In genomic region chr20:62131560-62132320, GRCh38 we compare ENCODE assay signal across 10 cellular contexts. TPM values are rescaled to one million over a fixed set of nuclear protein-coding genes. Genes with fewer than 3 reads are reported as not detected.
A peak's percentile ranks its signal among the peaks of the same experiment; 100 is the strongest.
DNase-seq lines count a peak whose midpoint lies in the region; ATAC-seq and TF ChIP-seq lines count a peak whose summit lies in the region.
"Had no signal": no experiment of that assay in that cellular context is flagged by ENCODE, and none has a peak within 500 bp of the region (broad histone marks: within the 10 kb centered on the region; RNA-seq: fewer than 3 reads in every experiment).

No MANE protein-coding gene starts in this region.

- H3K36me3 ChIP-seq in esophagus muscularis mucosa = peaks cover 41 to 100% (median 98%) of the 10 kb centered on the region in 4 donors

- no peaks in the 10 kb centered on the region for H3K27me3 ChIP-seq in esophagus muscularis mucosa

- TF ChIP-seq POLR2A in esophagus muscularis mucosa (IDR thresholded peaks at IDR 0.05; ENCODE audit: low read depth) = no peak

- TF ChIP-seq EP300 in esophagus muscularis mucosa (IDR thresholded peaks at IDR 0.05) = no peak

- H3K27me3 Mint-ChIP-seq in activated naive CD4-positive, alpha-beta T cell treated with anti-CD3 and anti-CD28 coated beads, Interleukin-2, amount 10 ng/mL, durations not matched to agents 7 days and 5 days = no peaks in the 10 kb centered on the region
- H3K27me3 Mint-ChIP-seq in stimulated activated naive CD8-positive, alpha-beta T cell treated with anti-CD3 and anti-CD28 coated beads, Interleukin-15, amount 100 ng/mL, for 72 hours = no peaks in the 10 kb centered on the region

- H3K27ac Mint-ChIP-seq in activated naive CD4-positive, alpha-beta T cell treated with anti-CD3 and anti-CD28 coated beads, Interleukin-2, amount 10 ng/mL, durations not matched to agents 7 days and 5 days = peak overlapping the region; percentile 81
- peak overlapping the region; percentile 1 to 48 for H3K27ac Mint-ChIP-seq in stimulated activated naive CD8-positive, alpha-beta T cell treated with anti-CD3 and anti-CD28 coated beads, Interleukin-15, amount 100 ng/mL, for 72 hours

- CTCF ChIA-PET in activated naive CD4-positive, alpha-beta T cell treated with anti-CD3 and anti-CD28 coated beads, Interleukin-2, amount 10 ng/mL, durations not matched to agents 7 days and 5 days (lab: Charles Lee) = no interaction called here

- intact Hi-C loops in esophagus muscularis mucosa (cut with DNase I) = no loop called here

- DNase-seq in activated naive CD4-positive, alpha-beta T cell treated with anti-CD3 and anti-CD28 coated beads, Interleukin-2, amount 10 ng/mL, durations not matched to agents 7 days and 5 days = no peak
- DNase-seq in activated naive CD4-positive, alpha-beta T cell treated with Interleukin-2 at 50 U/mL for 16 hours = no peak
- no peak for DNase-seq in esophagus muscularis mucosa (ENCODE audit: extremely low spot score)
- DNase-seq in stimulated activated naive CD8-positive, alpha-beta T cell treated with anti-CD3 and anti-CD28 coated beads, Interleukin-15, amount 100 ng/mL, for 72 hours = no peak
- DNase-seq in AG08395 (ENCODE audit: low spot score) = no peak
- DNase-seq: MM.1S, NCI-H226, PC-3, retina had no signal

- ATAC-seq in stimulated activated naive CD8-positive, alpha-beta T cell treated with anti-CD3 and anti-CD28 coated beads, Interleukin-15, amount 100 ng/mL, for 72 hours = no peak
- no peak for ATAC-seq in GM18868 (IDR thresholded peaks at IDR 0.05; ENCODE audit: unreplicated experiment)
- ATAC-seq: PC-3 had no signal

- WGBS in esophagus muscularis mucosa = 91% methylated on average over 23 of the region's 25 CpGs

- H3K4me1 Mint-ChIP-seq in activated naive CD4-positive, alpha-beta T cell treated with anti-CD3 and anti-CD28 coated beads, Interleukin-2, amount 10 ng/mL, durations not matched to agents 7 days and 5 days = peaks cover 33% of the 10 kb centered on the region
- H3K4me1 Mint-ChIP-seq in stimulated activated naive CD8-positive, alpha-beta T cell treated with anti-CD3 and anti-CD28 coated beads, Interleukin-15, amount 100 ng/mL, for 72 hours = peaks cover 53% of the 10 kb centered on the region

- H3K27ac ChIP-seq in esophagus muscularis mucosa (replicated peaks in 1 of 4) = peak overlapping the region in 3 of 4 donors; percentile 20 to 64 (median 54)

- no peak overlapping the region for H3K4me3 Mint-ChIP-seq in activated naive CD4-positive, alpha-beta T cell treated with anti-CD3 and anti-CD28 coated beads, Interleukin-2, amount 10 ng/mL, durations not matched to agents 7 days and 5 days
- H3K4me3 Mint-ChIP-seq in stimulated activated naive CD8-positive, alpha-beta T cell treated with anti-CD3 and anti-CD28 coated beads, Interleukin-15, amount 100 ng/mL, for 72 hours = no peak overlapping the region

- no peaks in the 10 kb centered on the region for H3K9me3 ChIP-seq in esophagus muscularis mucosa

- TF ChIP-seq CTCF in esophagus muscularis mucosa (IDR thresholded peaks at IDR 0.05) = no peak

- peaks cover 73% of the 10 kb centered on the region for H3K36me3 Mint-ChIP-seq in activated naive CD4-positive, alpha-beta T cell treated with anti-CD3 and anti-CD28 coated beads, Interleukin-2, amount 10 ng/mL, durations not matched to agents 7 days and 5 days

- peaks cover 34 to 48% (median 37%) of the 10 kb centered on the region in 4 donors for H3K4me1 ChIP-seq in esophagus muscularis mucosa

- no peaks in the 10 kb centered on the region for H3K9me3 Mint-ChIP-seq in activated naive CD4-positive, alpha-beta T cell treated with anti-CD3 and anti-CD28 coated beads, Interleukin-2, amount 10 ng/mL, durations not matched to agents 7 days and 5 days
- H3K9me3 Mint-ChIP-seq in stimulated activated naive CD8-positive, alpha-beta T cell treated with anti-CD3 and anti-CD28 coated beads, Interleukin-15, amount 100 ng/mL, for 72 hours = no peaks in the 10 kb centered on the region

- H3K4me3 ChIP-seq in esophagus muscularis mucosa = no peak overlapping the region

RNA-seq across cellular contexts. Expression of gene LSM14B, which starts 9.5 kb away (rescaled TPM):
- 10 to 100 TPM; 24.9 to 38.8 (median 32.4) TPM for total RNA-seq in esophagus muscularis mucosa

RNA-seq across cellular contexts. Expression of gene PSMA7, which starts 11.5 kb away (rescaled TPM):
- total RNA-seq in esophagus muscularis mucosa = 100 to 1,000 TPM; 261 to 349 (median 304) TPM

RNA-seq across cellular contexts. Expression of gene SS18L1, which starts 11.8 kb away (rescaled TPM):
- total RNA-seq in esophagus muscularis mucosa = 10 to 100 TPM in 2 of 4 donors, 1 to 10 TPM in 2; 9.1 to 13.3 (median 10.8) TPM

RNA-seq across cellular contexts. Expression of gene MTG2, which starts 51.1 kb away (rescaled TPM):
- total RNA-seq in esophagus muscularis mucosa = 10 to 100 TPM; 21.6 to 26.5 (median 26.0) TPM
